In genomic region chr9:117779760-117780159, GRCh38 we compare ENCODE assay signal across 30 cellular contexts.
A peak's percentile ranks its signal among the peaks of the same experiment; 100 is the strongest.
DNase-seq lines count a peak whose midpoint lies in the region; ATAC-seq and TF ChIP-seq lines count a peak whose summit lies in the region.
"Had no signal": no experiment of that assay in that cellular context is flagged by ENCODE, and none has a peak within 500 bp of the region (broad histone marks: within the 10 kb centered on the region; RNA-seq: fewer than 3 reads in every experiment).

No MANE protein-coding gene starts in this region.

- H3K4me3 ChIP-seq in BLaER1 treated with 17β-estradiol and CSF1 and Interleukin-3, amounts not matched to agents 10 nM and 100 nM: no peak overlapping the region
- H3K4me3 ChIP-seq in GM23338 (no peak overlapping the region), OCI-LY3 (ENCODE audit: low read length) (no peak overlapping the region)
- H3K4me3 ChIP-seq: body of pancreas, SK-N-MC, skin epidermis, upper lobe of left lung had no signal

- peak overlapping the region in 3 of 11 experiments; percentile 15 to 25 (median 25); a peak in 3 of 22 replicates for H3K27ac ChIP-seq in BLaER1 treated with 17β-estradiol and CSF1 and Interleukin-3, amounts not matched to agents 10 nM and 100 nM
- H3K27ac ChIP-seq in GM23338 (ENCODE audit: low read depth): no peak overlapping the region
- no peak overlapping the region for H3K27ac ChIP-seq in OCI-LY3 (ENCODE audit: low read length)
- H3K27ac ChIP-seq: body of pancreas, RWPE1, SK-N-MC, skin epidermis, upper lobe of left lung had no signal

- no peaks in the 10 kb centered on the region for H3K79me2 ChIP-seq in GM23338 (replicated peaks; ENCODE audit: insufficient read depth)
- no peaks in the 10 kb centered on the region for H3K79me2 ChIP-seq in OCI-LY3 (ENCODE audit: low read length)

- H2AFZ ChIP-seq in GM23338: peak overlapping the region; percentile 90
- no peak overlapping the region for H2AFZ ChIP-seq in OCI-LY3 (ENCODE audit: low read depth, low read length)

- H3K9me3 Mint-ChIP-seq in GM23338 (peaks cover 35% of the 10 kb centered on the region), glutamatergic neuron (ENCODE audit: unreplicated experiment) (no peaks in the 10 kb centered on the region)
- H3K9me3 Mint-ChIP-seq in effector memory CD8-positive, alpha-beta T cell: no peaks in the 10 kb centered on the region
- H3K9me3 Mint-ChIP-seq: CD8-positive, alpha-beta T cell; naive thymus-derived CD8-positive, alpha-beta T cell had no signal

- H3K4me1 Mint-ChIP-seq in GM23338 (peaks cover 5% of the 10 kb centered on the region), glutamatergic neuron (ENCODE audit: low read depth, unreplicated experiment) (peaks cover 19% of the 10 kb centered on the region)
- peaks cover 5 to 8% of the 10 kb centered on the region in 2 donors for H3K4me1 Mint-ChIP-seq in effector memory CD8-positive, alpha-beta T cell (ENCODE audit: low read depth in 2 of 2)

- H3K27ac Mint-ChIP-seq in GM23338 (no peak overlapping the region), glutamatergic neuron (ENCODE audit: unreplicated experiment) (no peak overlapping the region)
- H3K27ac Mint-ChIP-seq in effector memory CD8-positive, alpha-beta T cell: peak overlapping the region in 1 of 2 donors; percentile 61
- H3K27ac Mint-ChIP-seq: activated CD8-positive, alpha-beta T cell treated with anti-CD3 and anti-CD28 coated beads, Interleukin-2, amount 10 ng/mL, durations not matched to agents 7 days and 5 days; CD8-positive, alpha-beta T cell had no signal

- no peaks in the 10 kb centered on the region; a peak in 1 of 22 replicates for H3K9me3 ChIP-seq in BLaER1 treated with 17β-estradiol and CSF1 and Interleukin-3, amounts not matched to agents 10 nM and 100 nM (replicated peaks in 1 of 11)
- 0 out of 2 replicates have a peak, but pooled peaks cover 4% of the 10 kb centered on the region for H3K9me3 ChIP-seq in OCI-LY3 (ENCODE audit: insufficient read depth, low read length)
- H3K9me3 ChIP-seq: body of pancreas, upper lobe of left lung had no signal

- no peaks in the 10 kb centered on the region for H4K20me1 ChIP-seq in BLaER1 treated with 17β-estradiol and CSF1 and Interleukin-3, amounts not matched to agents 10 nM and 100 nM
- H4K20me1 ChIP-seq in GM23338 (replicated peaks; ENCODE audit: insufficient read depth): no peaks in the 10 kb centered on the region
- no peaks in the 10 kb centered on the region for H4K20me1 ChIP-seq in OCI-LY3 (ENCODE audit: insufficient read depth, low read length)

- DNase-seq in GM23338 (ENCODE audit: low spot score): peak; percentile 8
- DNase-seq in glutamatergic neuron: no peak
- DNase-seq in effector memory CD8-positive, alpha-beta T cell: no peak
- no peak for DNase-seq in SKM-1 treated with dmso at 0.1 percent for 144 hours (lab: John Stamatoyannopoulos, UW; ENCODE audit: unreplicated experiment)
- DNase-seq: activated CD8-positive, alpha-beta T cell treated with anti-CD3 and anti-CD28 coated beads, Interleukin-2, amount 10 ng/mL, durations not matched to agents 7 days and 5 days; activated effector memory CD4-positive, alpha-beta T cell treated with anti-CD3 and anti-CD28 coated beads, Interleukin-2, amount 50 U/mL, for 16 hours; activated T-cell treated with anti-CD3 and anti-CD28 coated beads for 4 hours; body of pancreas; CD8-positive, alpha-beta T cell; cerebellar nuclear complex; DMS53; erythroblast; GDM1; IMR-90; left ventricle myocardium superior; midbrain; naive thymus-derived CD8-positive, alpha-beta T cell; NCI-H1105 treated with DMSO at 0.1 percent for 48 hours; NCI-H2081; NCI-H510A treated with DMSO at 0.1 percent for 48 hours; stimulated activated CD4-positive, alpha-beta T cell treated with anti-CD3 and anti-CD28 coated beads, Interleukin-1b, Interleukin-23, amount 100 ng/mL, for 48 hours; upper lobe of left lung had no signal

- no peaks in the 10 kb centered on the region for H3F3A ChIP-seq in GM23338 (replicated peaks; ENCODE audit: low read depth)

- no peaks in the 10 kb centered on the region for H3K27me3 ChIP-seq in BLaER1 treated with 17β-estradiol and CSF1 and Interleukin-3, amounts not matched to agents 10 nM and 100 nM
- H3K27me3 ChIP-seq in GM23338 (ENCODE audit: insufficient read depth): no peaks in the 10 kb centered on the region
- no peaks in the 10 kb centered on the region for H3K27me3 ChIP-seq in OCI-LY3 (ENCODE audit: low read depth, low read length)
- H3K27me3 ChIP-seq: body of pancreas, upper lobe of left lung had no signal

- H3K9me2 ChIP-seq in GM23338 (ENCODE audit: insufficient read depth): no peaks in the 10 kb centered on the region

- no peak overlapping the region; a peak in 1 of 22 replicates for H3K9ac ChIP-seq in BLaER1 treated with 17β-estradiol and CSF1 and Interleukin-3, amounts not matched to agents 10 nM and 100 nM
- no peak overlapping the region for H3K9ac ChIP-seq in OCI-LY3 (ENCODE audit: low read length)

- H3K36me3 Mint-ChIP-seq in GM23338 (ENCODE audit: low read depth) (no peaks in the 10 kb centered on the region; the same call in 2 of the 3 replicates), glutamatergic neuron (ENCODE audit: unreplicated experiment) (no peaks in the 10 kb centered on the region)
- H3K36me3 Mint-ChIP-seq in effector memory CD8-positive, alpha-beta T cell (ENCODE audit: insufficient read depth): no peaks in the 10 kb centered on the region
- H3K36me3 Mint-ChIP-seq: CD8-positive, alpha-beta T cell; naive thymus-derived CD8-positive, alpha-beta T cell had no signal

- H3K27me3 Mint-ChIP-seq in GM23338 (ENCODE audit: insufficient read depth, low read depth, poor library complexity) (no peaks in the 10 kb centered on the region), glutamatergic neuron (ENCODE audit: unreplicated experiment) (peaks cover 1% of the 10 kb centered on the region)
- H3K27me3 Mint-ChIP-seq in effector memory CD8-positive, alpha-beta T cell: no peaks in the 10 kb centered on the region

- peak overlapping the region; percentile 22 to 84 (median 54); a peak in 21 of 22 replicates for H3K4me2 ChIP-seq in BLaER1 treated with 17β-estradiol and CSF1 and Interleukin-3, amounts not matched to agents 10 nM and 100 nM
- H3K4me2 ChIP-seq in GM23338: no peak overlapping the region
- 0 out of 2 replicates have a peak overlapping the region, but pooled peaks have one; percentile 14 for H3K4me2 ChIP-seq in OCI-LY3 (ENCODE audit: low read length)

- ATAC-seq in GM23338: peak; percentile 34; the same call in 1 of the 3 replicates
- ATAC-seq in GM21723 (IDR thresholded peaks at IDR 0.05; ENCODE audit: unreplicated experiment): no peak
- no peak for ATAC-seq in effector memory CD8-positive, alpha-beta T cell (replicated peaks)
- ATAC-seq in GM21576 (IDR thresholded peaks at IDR 0.05; ENCODE audit: unreplicated experiment): no peak
- ATAC-seq: activated CD4-positive, CD25-positive, alpha-beta regulatory T cell treated with anti-CD3 and anti-CD28 coated beads, Interleukin-2, amount 50 U/mL, for 24 hours; activated CD8-positive, alpha-beta T cell treated with anti-CD3 and anti-CD28 coated beads, Interleukin-2, amount 10 ng/mL, durations not matched to agents 7 days and 5 days; body of pancreas; CD8-positive, alpha-beta T cell; left ventricle myocardium superior; naive thymus-derived CD8-positive, alpha-beta T cell had no signal

- TF ChIP-seq CTCF in GM23338 (conservative IDR thresholded peaks at IDR 0.05; ENCODE audit: low read depth in 2 of 2) (no peak), OCI-LY3 (IDR thresholded peaks at IDR 0.05; ENCODE audit: low read depth, low read length) (no peak), glutamatergic neuron (IDR thresholded peaks at IDR 0.05; ENCODE audit: partially characterized antibody, unreplicated experiment) (no peak)

- H3K36me3 ChIP-seq in BLaER1 treated with 17β-estradiol and CSF1 and Interleukin-3, amounts not matched to agents 10 nM and 100 nM: no peaks in the 10 kb centered on the region
- H3K36me3 ChIP-seq in GM23338 (ENCODE audit: insufficient read depth): no peaks in the 10 kb centered on the region
- no peaks in the 10 kb centered on the region for H3K36me3 ChIP-seq in OCI-LY3 (replicated peaks; ENCODE audit: low read depth, low read length)
- H3K36me3 ChIP-seq: upper lobe of left lung had no signal

- H3K4me3 Mint-ChIP-seq in GM23338: no peak overlapping the region
- H3K4me3 Mint-ChIP-seq in glutamatergic neuron (ENCODE audit: unreplicated experiment): peak overlapping the region; percentile 26
- H3K4me3 Mint-ChIP-seq in effector memory CD8-positive, alpha-beta T cell: no peak overlapping the region
- H3K4me3 Mint-ChIP-seq: activated CD8-positive, alpha-beta T cell treated with anti-CD3 and anti-CD28 coated beads, Interleukin-2, amount 10 ng/mL, durations not matched to agents 7 days and 5 days; CD8-positive, alpha-beta T cell; naive thymus-derived CD8-positive, alpha-beta T cell had no signal

- H3K4me1 ChIP-seq in BLaER1 treated with 17β-estradiol and CSF1 and Interleukin-3, amounts not matched to agents 10 nM and 100 nM: peaks cover 30 to 94% (median 43%) of the 10 kb centered on the region in 10 experiments
- H3K4me1 ChIP-seq in GM23338 (ENCODE audit: insufficient read depth): peaks cover 11% of the 10 kb centered on the region
- H3K4me1 ChIP-seq in OCI-LY3 (ENCODE audit: low read length): peaks cover 76% of the 10 kb centered on the region

TF ChIP-seq in GM23338, 12 proteins besides CTCF, POLR2A, EP300 and RAD21 (continues in another document):
- no peak for TF ChIP-seq JUNB (IDR thresholded peaks at IDR 0.05; ENCODE audit: unreplicated experiment)
- TF ChIP-seq CREB1 (CRISPR knock-in tag; IDR thresholded peaks at IDR 0.05; ENCODE audit: low read depth): no peak
- no peak for TF ChIP-seq ZNF331 (CRISPR knock-in tag; IDR thresholded peaks at IDR 0.05; ENCODE audit: low read depth)
